Comparison of ENCODE assay signal across 8 cellular contexts in the genomic region with DNA sequence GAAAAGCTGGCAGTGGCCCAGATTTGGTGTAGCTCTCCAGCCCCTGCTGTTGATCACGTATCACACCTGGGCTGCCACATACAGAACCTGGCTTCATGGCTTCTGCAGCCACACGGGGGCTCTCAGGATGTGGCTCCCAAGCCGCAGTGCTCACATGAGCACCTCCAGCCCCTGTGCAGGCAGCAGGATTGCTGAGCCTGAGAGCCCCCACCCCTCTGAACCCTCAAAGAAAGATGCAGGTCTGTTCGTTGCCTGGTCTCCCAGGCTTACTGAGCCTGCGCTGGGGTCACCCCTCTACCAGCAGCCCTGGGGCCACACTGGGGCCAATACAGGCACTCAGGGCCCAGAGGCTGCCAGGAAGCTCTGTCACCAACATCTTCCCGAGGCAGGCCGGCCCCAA. TPM values are rescaled to one million over a fixed set of nuclear protein-coding genes. Genes with fewer than 3 reads are reported as not detected.
DNase-seq lines count a peak whose midpoint lies in the region; ATAC-seq and TF ChIP-seq lines count a peak whose summit lies in the region.

No MANE protein-coding gene starts in this region.

- POLR2A ChIA-PET in Panc1 (lab: Charles Lee) = interaction anchor here (0.7 kb wide), 1 partner anchor 35 kb away, joined by 4 read pairs; no protein-coding TSS in a partner anchor
- POLR2A ChIA-PET in activated naive CD8-positive, alpha-beta T cell treated with anti-CD3 and anti-CD28 coated beads, Interleukin-2, amount 10 ng/mL, durations not matched to agents 7 days and 5 days (lab: Charles Lee) = interaction anchor here (1.3 to 6.9 kb wide), 8 partner anchors 11 to 61 kb away, joined by 4 to 72 read pairs (median 34); a partner anchor contains a TSS

- H3K36me3 Mint-ChIP-seq in activated naive CD8-positive, alpha-beta T cell treated with anti-CD3 and anti-CD28 coated beads, Interleukin-2, amount 10 ng/mL, durations not matched to agents 7 days and 5 days = peaks cover 33% of the 10 kb centered on the region
- 0 out of 2 replicates have a peak, but pooled peaks cover 5% of the 10 kb centered on the region for H3K36me3 Mint-ChIP-seq in HFFc6 (ENCODE audit: low read depth)

- no TSS peak for BruUV-seq in Panc1 (replicated peaks; lab: Mats Ljungman, UMichigan)

- H3K4me3 Mint-ChIP-seq in activated naive CD8-positive, alpha-beta T cell treated with anti-CD3 and anti-CD28 coated beads, Interleukin-2, amount 10 ng/mL, durations not matched to agents 7 days and 5 days = peak overlapping the region; percentile 89
- H3K4me3 Mint-ChIP-seq in HFFc6 = no peak overlapping the region

- DNase-seq in GM12864 (ENCODE audit: low read depth) (no peak), Panc1 (ENCODE audit: low read depth, low spot score) (no peak), psoas muscle (no peak), HFFc6 (no peak), SJCRH30 (no peak), DMS114 treated with DMSO at 0.1 percent for 48 hours (lab: John Stamatoyannopoulos, UW; ENCODE audit: unreplicated experiment) (no peak), AML-193 (lab: John Stamatoyannopoulos, UW) (no peak)
- DNase-seq in activated naive CD8-positive, alpha-beta T cell treated with anti-CD3 and anti-CD28 coated beads, Interleukin-2, amount 10 ng/mL, durations not matched to agents 7 days and 5 days = peak; percentile 76

- TF ChIP-seq CTCF in GM12864 (IDR thresholded peaks at IDR 0.05; ENCODE audit: low read depth, low read length, missing control alignments) = peak; percentile 16
- TF ChIP-seq CTCF in Panc1 (IDR thresholded peaks at IDR 0.05) = no peak; the same call in 1 of the 2 replicates
- TF ChIP-seq CTCF in psoas muscle (IDR thresholded peaks at IDR 0.05) = peak; percentile 7
- no peak for TF ChIP-seq CTCF in HFFc6 (IDR thresholded peaks at IDR 0.05)

- 36 to 54% (median 46%) methylated on average over 7 of the region's 7 CpGs for WGBS in psoas muscle, 3 donors

- H3K27ac ChIP-seq in Panc1 (ENCODE audit: low read length) (peak overlapping the region; percentile 40; the same call in 1 of the 2 replicates), psoas muscle (peak overlapping the region; percentile 86), SJCRH30 (no peak overlapping the region)

- CTCF ChIA-PET in Panc1 (lab: Charles Lee) = interaction anchor here (0.6 to 2.9 kb wide), 4 partner anchors 31 to 167 kb away, joined by 4 to 13 read pairs (median 6); no protein-coding TSS in a partner anchor

- in situ Hi-C loops in Panc1 (cut with HindIII; ENCODE audit: low pct_unique_long_range_greater_than_20kb, low sequenced_read_pairs) = no loop called here

- no peaks in the 10 kb centered on the region for H3K27me3 Mint-ChIP-seq in activated naive CD8-positive, alpha-beta T cell treated with anti-CD3 and anti-CD28 coated beads, Interleukin-2, amount 10 ng/mL, durations not matched to agents 7 days and 5 days
- 0 out of 2 replicates have a peak, but pooled peaks cover 2% of the 10 kb centered on the region for H3K27me3 Mint-ChIP-seq in HFFc6 (ENCODE audit: insufficient read depth)

- peak overlapping the region; percentile 88 for H3K27ac Mint-ChIP-seq in activated naive CD8-positive, alpha-beta T cell treated with anti-CD3 and anti-CD28 coated beads, Interleukin-2, amount 10 ng/mL, durations not matched to agents 7 days and 5 days
- H3K27ac Mint-ChIP-seq in HFFc6 = no peak overlapping the region

- ATAC-seq in Panc1 (no peak), psoas muscle (no peak)
- ATAC-seq in activated naive CD8-positive, alpha-beta T cell treated with anti-CD3 and anti-CD28 coated beads, Interleukin-2, amount 10 ng/mL, durations not matched to agents 7 days and 5 days (ENCODE audit: low read depth) = peak; percentile 34

- no peaks in the 10 kb centered on the region for H3K9me3 ChIP-seq in Panc1 (ENCODE audit: control insufficient read depth, insufficient read depth, low read depth, low read length)
- H3K9me3 ChIP-seq in psoas muscle = no peaks in the 10 kb centered on the region
- no peaks in the 10 kb centered on the region for H3K9me3 ChIP-seq in SJCRH30 (replicated peaks)

- peaks cover 71% of the 10 kb centered on the region for H3K4me1 Mint-ChIP-seq in activated naive CD8-positive, alpha-beta T cell treated with anti-CD3 and anti-CD28 coated beads, Interleukin-2, amount 10 ng/mL, durations not matched to agents 7 days and 5 days
- peaks cover 40% of the 10 kb centered on the region for H3K4me1 Mint-ChIP-seq in HFFc6 (ENCODE audit: low read depth)

- H3K36me3 ChIP-seq in Panc1 (ENCODE audit: control insufficient read depth, insufficient read depth, low read length) = no peaks in the 10 kb centered on the region
- H3K36me3 ChIP-seq in psoas muscle (ENCODE audit: insufficient read depth in 1 of 2, low read depth in 1 of 2) = no peaks in the 10 kb centered on the region
- no peaks in the 10 kb centered on the region for H3K36me3 ChIP-seq in SJCRH30

- H3K27me3 ChIP-seq in Panc1 (ENCODE audit: control insufficient read depth, insufficient read depth, low read length) (no peaks in the 10 kb centered on the region), psoas muscle (ENCODE audit: insufficient read depth in 3 of 3, low read length in 2 of 3) (no peaks in the 10 kb centered on the region), SJCRH30 (no peaks in the 10 kb centered on the region; the same call in 1 of the 2 replicates)

- no peaks in the 10 kb centered on the region for H3K9me3 Mint-ChIP-seq in activated naive CD8-positive, alpha-beta T cell treated with anti-CD3 and anti-CD28 coated beads, Interleukin-2, amount 10 ng/mL, durations not matched to agents 7 days and 5 days
- no peaks in the 10 kb centered on the region for H3K9me3 Mint-ChIP-seq in HFFc6

- intact Hi-C loops in Panc1 (cut with micrococcal nuclease; ENCODE audit: unreplicated experiment) (loop anchor here (2.0 kb wide), 1 partner anchor 57 kb away; no protein-coding TSS in a partner anchor), psoas muscle (cut with DNase I) (loop anchor here in 1 of 2 donors (2.0 kb wide), 1 partner anchor 61 kb away; a partner anchor contains a TSS)

- H3K4me1 ChIP-seq in Panc1 (ENCODE audit: control insufficient read depth, insufficient read depth, low read length) (peaks cover 54% of the 10 kb centered on the region), psoas muscle (peaks cover 71% of the 10 kb centered on the region), SJCRH30 (peaks cover 10% of the 10 kb centered on the region)

- H3K4me3 ChIP-seq in GM12864 (ENCODE audit: low read depth, low read length) = no peak overlapping the region
- H3K4me3 ChIP-seq in Panc1 (ENCODE audit: low read depth in 2 of 2, low read length in 2 of 2) = peak overlapping the region in 1 of 2 experiments; percentile 77; a peak in 1 of 4 replicates
- peak overlapping the region; percentile 75 for H3K4me3 ChIP-seq in psoas muscle
- H3K4me3 ChIP-seq in SJCRH30 = no peak overlapping the region

RNA-seq across cellular contexts. Expression of a gene that starts 2.7 kb away (rescaled TPM):
- total RNA-seq in Panc1 (2021; ENCODE audit: unreplicated experiment) (22.4 TPM), psoas muscle (100 to 1,000 TPM in 1 of 4 donors, 10 to 100 TPM in 2, 1 to 10 TPM in 1; 5.1 to 119 (median 44.0) TPM)
- polyA plus RNA-seq in Panc1 (2012; ENCODE audit: insufficient read length) = 31.8 TPM
- total RNA-seq in activated naive CD8-positive, alpha-beta T cell treated with anti-CD3 and anti-CD28 coated beads, Interleukin-2, amount 10 ng/mL, durations not matched to agents 7 days and 5 days = 10 to 100 TPM; 33.3 to 35.9 TPM
- 10 to 100 TPM; 60.2 to 77.0 (median 73.8) TPM for polyA plus RNA-seq in psoas muscle
- 1 to 10 TPM; 1.4 to 2.8 (median 2.6) TPM for total RNA-seq in HFFc6 (2021; fragmentation: NEBNext Ultra II Directional; extraction: Animal tissue kit (Norgen Biotek cat#: 25700))
- 1.7 and 2.0 TPM in 2 replicates for total RNA-seq in SJCRH30 (2014; rRNA removed; shearing (Covaris generic))

RNA-seq across cellular contexts. Expression of a gene that starts 47.1 kb away (rescaled TPM):
- total RNA-seq in Panc1 (2021; ENCODE audit: unreplicated experiment) = 43.4 TPM
- 46.7 TPM for polyA plus RNA-seq in Panc1 (2012; ENCODE audit: insufficient read length)
- 10 to 100 TPM; 31.8 to 38.2 TPM for total RNA-seq in activated naive CD8-positive, alpha-beta T cell treated with anti-CD3 and anti-CD28 coated beads, Interleukin-2, amount 10 ng/mL, durations not matched to agents 7 days and 5 days
- total RNA-seq in psoas muscle = 10 to 100 TPM; 37.5 to 93.3 (median 55.6) TPM
- 100 to 1,000 TPM in 1 of 3 donors, 10 to 100 TPM in 2; 46.8 to 142 (median 68.4) TPM for polyA plus RNA-seq in psoas muscle
- total RNA-seq in HFFc6 (2021; fragmentation: NEBNext Ultra II Directional; extraction: Animal tissue kit (Norgen Biotek cat#: 25700)) = 10 to 100 TPM; 23.3 to 32.7 (median 24.7) TPM
- total RNA-seq in SJCRH30 (2014; rRNA removed; shearing (Covaris generic)) = 26.4 and 28.4 TPM in 2 replicates

Comparison
In these comparisons a context has a peak if more than half of its experiments do, and no peak if none do; other contexts are left out.
1. CTCF ChIP-seq: peak in GM12864 (single experiment) and psoas muscle (single experiment); none in Panc1 (single experiment) and HFFc6 (single experiment).